ENCODE assay signal across 25 cellular contexts in the genomic region with DNA sequence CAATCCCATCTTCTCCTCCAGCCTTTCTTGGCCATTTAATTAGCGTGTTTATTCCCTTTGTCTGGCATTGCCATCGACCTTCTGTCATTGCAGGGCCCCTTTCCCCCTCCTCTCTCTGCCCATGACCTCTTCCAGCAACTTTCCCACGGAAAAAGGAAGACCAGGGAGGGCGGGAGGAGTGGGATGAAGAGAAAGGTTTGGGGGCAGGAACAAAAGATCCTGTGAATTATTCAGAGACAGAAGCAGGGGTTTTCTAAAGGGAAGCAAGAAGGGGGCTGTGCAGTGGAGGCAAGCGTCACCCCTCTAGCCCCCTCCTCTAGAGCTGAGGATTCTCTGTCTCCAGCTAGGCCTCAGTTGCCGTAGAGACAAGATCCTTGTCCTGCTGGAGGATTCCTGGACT. TPM values are rescaled to one million over a fixed set of nuclear protein-coding genes. Genes with fewer than 3 reads are reported as not detected.
DNase-seq lines count a peak whose midpoint lies in the region; ATAC-seq and TF ChIP-seq lines count a peak whose summit lies in the region.
"Had no signal": no experiment of that assay in that cellular context is flagged by ENCODE, and none has a peak within 500 bp of the region (broad histone marks: within the 10 kb centered on the region; RNA-seq: fewer than 3 reads in every experiment).

No MANE protein-coding gene starts in this region.

- H3K4me1 ChIP-seq in urinary bladder (ENCODE audit: insufficient read depth) = peaks cover 4% of the 10 kb centered on the region

- H3K36me3 Mint-ChIP-seq in mesothelial cell of epicardium = peaks cover 17% of the 10 kb centered on the region
- peaks cover 46% of the 10 kb centered on the region for H3K36me3 Mint-ChIP-seq in progenitor cell of endocrine pancreas (ENCODE audit: insufficient read depth)
- H3K36me3 Mint-ChIP-seq: activated naive CD8-positive, alpha-beta T cell treated with anti-CD3 and anti-CD28 coated beads for 36 hours had no signal

- intact Hi-C loops in dorsolateral prefrontal cortex (cut with DNase I) = no loop called here

- H3K9me3 Mint-ChIP-seq in mesothelial cell of epicardium (no peaks in the 10 kb centered on the region), progenitor cell of endocrine pancreas (ENCODE audit: low read depth) (no peaks in the 10 kb centered on the region)
- H3K9me3 Mint-ChIP-seq: activated naive CD8-positive, alpha-beta T cell treated with anti-CD3 and anti-CD28 coated beads for 36 hours; CD4-positive, alpha-beta T cell had no signal

- H3K36me3 ChIP-seq in urinary bladder (ENCODE audit: insufficient read depth) = peaks cover 9% of the 10 kb centered on the region

- peaks cover 29% of the 10 kb centered on the region for H3K4me1 Mint-ChIP-seq in mesothelial cell of epicardium
- H3K4me1 Mint-ChIP-seq in progenitor cell of endocrine pancreas (ENCODE audit: low read depth) = peaks cover 44% of the 10 kb centered on the region
- H3K4me1 Mint-ChIP-seq: activated naive CD8-positive, alpha-beta T cell treated with anti-CD3 and anti-CD28 coated beads for 36 hours had no signal

- H3K27ac Mint-ChIP-seq in mesothelial cell of epicardium (peak overlapping the region; percentile 89), progenitor cell of endocrine pancreas (peak overlapping the region; percentile 97)
- H3K27ac Mint-ChIP-seq: activated naive CD8-positive, alpha-beta T cell treated with anti-CD3 and anti-CD28 coated beads for 36 hours; activated T-helper 2 cell treated with anti-CD3 and anti-CD28 coated beads, Interferon-gamma antibody, Interleukin-2, Interleukin-4, amounts not matched to agents 10 μg/mL and 5 μg/mL and 100 μg/mL, durations not matched to agents 14 hours and 24 hours and 36 hours; CD4-positive, alpha-beta T cell; T-helper 17 cell had no signal

- DNase-seq in dorsolateral prefrontal cortex (no peak), mesothelial cell of epicardium (ENCODE audit: low spot score in 2 of 2, unreplicated experiment in 2 of 2) (no peak), progenitor cell of endocrine pancreas (ENCODE audit: low spot score, unreplicated experiment) (no peak), SW 1271 (lab: John Stamatoyannopoulos, UW) (no peak), D341Med (ENCODE audit: low spot score) (no peak)
- DNase-seq: activated CD8-positive, alpha-beta memory T cell treated with anti-CD3 and anti-CD28 coated beads, Interleukin-2, amount 50 U/mL, for 4 hours; activated naive CD8-positive, alpha-beta T cell treated with anti-CD3 and anti-CD28 coated beads for 36 hours; CD4-positive, alpha-beta T cell; DMS153; HCEC 1CT; KBM-7; left cardiac atrium; NCI-H146; NCI-H526; stimulated activated CD8-positive, alpha-beta memory T cell treated with anti-CD3 and anti-CD28 coated beads, Interleukin-4, amount 100 ng/mL, for 48 hours; T-helper 17 cell had no signal

- no peaks in the 10 kb centered on the region for H3K27me3 ChIP-seq in dorsolateral prefrontal cortex
- H3K27me3 ChIP-seq: suprapubic skin had no signal

- H3K27ac ChIP-seq in dorsolateral prefrontal cortex = peak overlapping the region in 43 of 59 donors; percentile 1 to 86 (median 55)
- H3K27ac ChIP-seq in urinary bladder (ENCODE audit: low read depth) = peak overlapping the region; percentile 65
- H3K27ac ChIP-seq: suprapubic skin had no signal

- no peaks in the 10 kb centered on the region for H3K27me3 Mint-ChIP-seq in mesothelial cell of epicardium (ENCODE audit: low read depth)
- no peaks in the 10 kb centered on the region for H3K27me3 Mint-ChIP-seq in progenitor cell of endocrine pancreas
- H3K27me3 Mint-ChIP-seq: CD4-positive, alpha-beta T cell had no signal

- H3K4me3 ChIP-seq in dorsolateral prefrontal cortex (no peak overlapping the region), urinary bladder (ENCODE audit: low read depth, low read length) (no peak overlapping the region)
- H3K4me3 ChIP-seq: suprapubic skin had no signal

- H3K4me3 Mint-ChIP-seq in mesothelial cell of epicardium = no peak overlapping the region
- peak overlapping the region; percentile 71 for H3K4me3 Mint-ChIP-seq in progenitor cell of endocrine pancreas (ENCODE audit: low read depth)
- H3K4me3 Mint-ChIP-seq: activated naive CD8-positive, alpha-beta T cell treated with anti-CD3 and anti-CD28 coated beads for 36 hours; CD4-positive, alpha-beta T cell; T-helper 17 cell had no signal

- no peak for ATAC-seq in HG02970 (IDR thresholded peaks at IDR 0.05; ENCODE audit: low FRiP score, unreplicated experiment)
- ATAC-seq: left cardiac atrium, sciatic nerve, T-helper 17 cell had no signal

- WGBS in urinary bladder = 46% methylated on average over 6 of the region's 6 CpGs

- TF ChIP-seq CTCF in dorsolateral prefrontal cortex (IDR thresholded peaks at IDR 0.05 in 54 of 56, conservative IDR thresholded peaks at IDR 0.05 in 2 of 56; ENCODE audit: low read depth in 1 of 56, partially characterized antibody in 56 of 56) = no peak
- TF ChIP-seq CTCF in mesothelial cell of epicardium (IDR thresholded peaks at IDR 0.05; ENCODE audit: unreplicated experiment) = no peak
- no peak for TF ChIP-seq CTCF in progenitor cell of endocrine pancreas (IDR thresholded peaks at IDR 0.05; ENCODE audit: unreplicated experiment)

RNA-seq across cellular contexts. Expression of a gene that starts 12.9 kb away (rescaled TPM):
- total RNA-seq in dorsolateral prefrontal cortex (10 to 100 TPM; 21.4 to 93.9 (median 32.3) TPM), mesothelial cell of epicardium (37.7 to 42.3 TPM (median 39.4 TPM) in 3 replicates), progenitor cell of endocrine pancreas (54.5 and 61.6 TPM in 2 replicates), urinary bladder (24.0 TPM)
- polyA plus RNA-seq in urinary bladder = 14.8 TPM

RNA-seq across cellular contexts. Expression of a gene that starts 27.9 kb away (rescaled TPM):
- total RNA-seq in dorsolateral prefrontal cortex (1 to 10 TPM in 90 of 120 experiments, under 1 TPM in 30; 0.32 to 6.7 (median 1.6) TPM), mesothelial cell of epicardium (not detected in 3 replicates), progenitor cell of endocrine pancreas (not detected in 2 replicates), urinary bladder (13.7 TPM)
- polyA plus RNA-seq in urinary bladder = 12.8 TPM
- total RNA-seq: G401, HT-29, RPMI7951, SK-MEL-5 had no signal

RNA-seq across cellular contexts. Expression of a gene that starts 42.2 kb away (rescaled TPM):
- total RNA-seq in dorsolateral prefrontal cortex = 10 to 100 TPM in 53 of 120 experiments, 1 to 10 TPM in 67; 2.6 to 22.5 (median 9.5) TPM
- 40.5 to 41.7 TPM (median 40.8 TPM) in 3 replicates for total RNA-seq in mesothelial cell of epicardium
- total RNA-seq in progenitor cell of endocrine pancreas = 53.2 and 56.9 TPM in 2 replicates
- 93.6 TPM for total RNA-seq in urinary bladder
- polyA plus RNA-seq in urinary bladder = 12.4 TPM
